Comparison of ENCODE assay signal across 16 cellular contexts in the genomic region with DNA sequence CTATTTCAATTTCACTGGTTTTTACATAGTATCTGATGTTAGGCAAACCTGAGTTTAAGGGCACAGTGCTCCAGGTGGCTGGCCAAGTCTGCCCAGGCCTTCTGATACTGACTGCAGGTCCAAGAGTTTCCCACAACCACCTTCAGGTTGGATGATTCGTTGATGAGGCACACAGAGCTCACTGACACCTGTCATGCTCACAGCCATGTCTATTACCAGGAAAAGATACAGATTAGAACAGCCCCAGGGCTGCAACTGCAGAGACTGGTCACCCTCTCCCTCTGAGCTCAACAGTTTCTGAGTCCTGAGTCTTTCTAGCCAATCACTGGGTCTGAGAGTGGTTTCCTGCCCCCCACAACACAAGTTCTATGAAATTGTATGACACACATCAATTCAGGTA. TPM values are rescaled to one million over a fixed set of nuclear protein-coding genes. Genes with fewer than 3 reads are reported as not detected.
DNase-seq lines count a peak whose midpoint lies in the region; ATAC-seq and TF ChIP-seq lines count a peak whose summit lies in the region.
"Had no signal": no experiment of that assay in that cellular context is flagged by ENCODE, and none has a peak within 500 bp of the region (broad histone marks: within the 10 kb centered on the region; RNA-seq: fewer than 3 reads in every experiment).

No MANE protein-coding gene starts in this region.

- no peak overlapping the region for H3K4me3 Mint-ChIP-seq in activated naive CD8-positive, alpha-beta T cell treated with anti-CD3 and anti-CD28 coated beads, Interleukin-2, amount 10 ng/mL, durations not matched to agents 7 days and 5 days
- no peak overlapping the region for H3K4me3 Mint-ChIP-seq in activated naive CD8-positive, alpha-beta T cell treated with anti-CD3 and anti-CD28 coated beads, Interleukin-2, amount 50 U/mL, for 24 hours
- H3K4me3 Mint-ChIP-seq in stimulated activated effector memory CD8-positive, alpha-beta T cell treated with anti-CD3 and anti-CD28 coated beads, Interleukin-12 subunit alpha, Interleukin-12 subunit beta, amount 100 ng/mL, for 72 hours = no peak overlapping the region
- no peak overlapping the region for H3K4me3 Mint-ChIP-seq in activated CD4-positive, alpha-beta memory T cell treated with anti-CD3 and anti-CD28 coated beads for 36 hours

- intact Hi-C loops in activated CD4-positive, alpha-beta memory T cell treated with anti-CD3 and anti-CD28 coated beads for 36 hours (cut with micrococcal nuclease) = no loop called here

- no peaks in the 10 kb centered on the region for H3K27me3 Mint-ChIP-seq in activated naive CD8-positive, alpha-beta T cell treated with anti-CD3 and anti-CD28 coated beads, Interleukin-2, amount 10 ng/mL, durations not matched to agents 7 days and 5 days
- no peaks in the 10 kb centered on the region for H3K27me3 Mint-ChIP-seq in activated naive CD8-positive, alpha-beta T cell treated with anti-CD3 and anti-CD28 coated beads, Interleukin-2, amount 50 U/mL, for 24 hours
- H3K27me3 Mint-ChIP-seq in activated CD4-positive, alpha-beta memory T cell treated with anti-CD3 and anti-CD28 coated beads for 36 hours = no peaks in the 10 kb centered on the region

- POLR2A ChIA-PET in activated naive CD8-positive, alpha-beta T cell treated with anti-CD3 and anti-CD28 coated beads, Interleukin-2, amount 10 ng/mL, durations not matched to agents 7 days and 5 days (lab: Charles Lee) = no interaction called here
- POLR2A ChIA-PET in RWPE1 (lab: Yijun Ruan, JAX; ENCODE audit: low non-redundant PET) = no interaction called here
- POLR2A ChIA-PET in activated CD4-positive, alpha-beta memory T cell treated with anti-CD3 and anti-CD28 coated beads for 36 hours (lab: Charles Lee) = no interaction called here

- no peak for ATAC-seq in activated naive CD8-positive, alpha-beta T cell treated with anti-CD3 and anti-CD28 coated beads, Interleukin-2, amount 10 ng/mL, durations not matched to agents 7 days and 5 days (ENCODE audit: low read depth)
- no peak for ATAC-seq in activated naive CD8-positive, alpha-beta T cell treated with anti-CD3 and anti-CD28 coated beads, Interleukin-2, amount 50 U/mL, for 24 hours
- ATAC-seq in foreskin keratinocyte (peak; percentile 92), GM18517 (IDR thresholded peaks at IDR 0.05; ENCODE audit: unreplicated experiment) (no peak)
- ATAC-seq in stimulated activated effector memory CD8-positive, alpha-beta T cell treated with anti-CD3 and anti-CD28 coated beads, Interleukin-12 subunit alpha, Interleukin-12 subunit beta, amount 100 ng/mL, for 72 hours = peak; percentile 92
- ATAC-seq: A549 had no signal

- H3K9me3 Mint-ChIP-seq in activated naive CD8-positive, alpha-beta T cell treated with anti-CD3 and anti-CD28 coated beads, Interleukin-2, amount 10 ng/mL, durations not matched to agents 7 days and 5 days = peaks cover 17% of the 10 kb centered on the region
- H3K9me3 Mint-ChIP-seq in activated naive CD8-positive, alpha-beta T cell treated with anti-CD3 and anti-CD28 coated beads, Interleukin-2, amount 50 U/mL, for 24 hours = peaks cover 21% of the 10 kb centered on the region
- H3K9me3 Mint-ChIP-seq in stimulated activated effector memory CD8-positive, alpha-beta T cell treated with anti-CD3 and anti-CD28 coated beads, Interleukin-12 subunit alpha, Interleukin-12 subunit beta, amount 100 ng/mL, for 72 hours = peaks cover 8% of the 10 kb centered on the region
- H3K9me3 Mint-ChIP-seq in activated CD4-positive, alpha-beta memory T cell treated with anti-CD3 and anti-CD28 coated beads for 36 hours = peaks cover 26% of the 10 kb centered on the region

- DNase-seq in activated naive CD8-positive, alpha-beta T cell treated with anti-CD3 and anti-CD28 coated beads, Interleukin-2, amount 10 ng/mL, durations not matched to agents 7 days and 5 days = peak; percentile 4
- no peak for DNase-seq in activated naive CD8-positive, alpha-beta T cell treated with anti-CD3 and anti-CD28 coated beads, Interleukin-2, amount 50 U/mL, for 24 hours
- DNase-seq in RWPE1 (ENCODE audit: low spot score) (peak; percentile 34), foreskin keratinocyte (peak; percentile 44 to 61), putamen (ENCODE audit: low spot score) (no peak)
- no peak for DNase-seq in stimulated activated effector memory CD8-positive, alpha-beta T cell treated with anti-CD3 and anti-CD28 coated beads, Interleukin-12 subunit alpha, Interleukin-12 subunit beta, amount 100 ng/mL, for 72 hours (ENCODE audit: low spot score in 2 of 2)
- no peak for DNase-seq in activated CD4-positive, alpha-beta memory T cell treated with anti-CD3 and anti-CD28 coated beads for 36 hours
- DNase-seq: GOT3, NCI-H1105 treated with DMSO at 0.1 percent for 48 hours, NCI-H1694 treated with DMSO at 0.1 percent for 48 hours, NCI-H2107, NCI-H345, NCI-H526 had no signal

- CTCF ChIA-PET in RWPE1 (lab: Yijun Ruan, JAX) = no interaction called here
- CTCF ChIA-PET in activated CD4-positive, alpha-beta memory T cell treated with anti-CD3 and anti-CD28 coated beads for 36 hours (lab: Charles Lee) = no interaction called here

- no peaks in the 10 kb centered on the region for H3K27me3 ChIP-seq in foreskin keratinocyte

- H3K4me1 Mint-ChIP-seq in activated naive CD8-positive, alpha-beta T cell treated with anti-CD3 and anti-CD28 coated beads, Interleukin-2, amount 10 ng/mL, durations not matched to agents 7 days and 5 days = peaks cover 1% of the 10 kb centered on the region
- H3K4me1 Mint-ChIP-seq in activated naive CD8-positive, alpha-beta T cell treated with anti-CD3 and anti-CD28 coated beads, Interleukin-2, amount 50 U/mL, for 24 hours = no peaks in the 10 kb centered on the region
- peaks cover 1% of the 10 kb centered on the region for H3K4me1 Mint-ChIP-seq in stimulated activated effector memory CD8-positive, alpha-beta T cell treated with anti-CD3 and anti-CD28 coated beads, Interleukin-12 subunit alpha, Interleukin-12 subunit beta, amount 100 ng/mL, for 72 hours
- H3K4me1 Mint-ChIP-seq in activated CD4-positive, alpha-beta memory T cell treated with anti-CD3 and anti-CD28 coated beads for 36 hours (ENCODE audit: low read depth) = no peaks in the 10 kb centered on the region

- H3K36me3 Mint-ChIP-seq in activated naive CD8-positive, alpha-beta T cell treated with anti-CD3 and anti-CD28 coated beads, Interleukin-2, amount 10 ng/mL, durations not matched to agents 7 days and 5 days = peaks cover 69% of the 10 kb centered on the region
- peaks cover 22% of the 10 kb centered on the region for H3K36me3 Mint-ChIP-seq in activated naive CD8-positive, alpha-beta T cell treated with anti-CD3 and anti-CD28 coated beads, Interleukin-2, amount 50 U/mL, for 24 hours (ENCODE audit: low read depth)
- H3K36me3 Mint-ChIP-seq in stimulated activated effector memory CD8-positive, alpha-beta T cell treated with anti-CD3 and anti-CD28 coated beads, Interleukin-12 subunit alpha, Interleukin-12 subunit beta, amount 100 ng/mL, for 72 hours = no peaks in the 10 kb centered on the region
- H3K36me3 Mint-ChIP-seq in activated CD4-positive, alpha-beta memory T cell treated with anti-CD3 and anti-CD28 coated beads for 36 hours = peaks cover 36% of the 10 kb centered on the region

- no peak for TF ChIP-seq CTCF in RWPE1 (conservative IDR thresholded peaks at IDR 0.05; ENCODE audit: low read depth)
- TF ChIP-seq CTCF in foreskin keratinocyte (conservative IDR thresholded peaks at IDR 0.05) = no peak

- H3K27ac ChIP-seq in RWPE1 (no peak overlapping the region), foreskin keratinocyte (no peak overlapping the region)
- H3K27ac ChIP-seq: A549, C4-2B had no signal

- H3K27ac Mint-ChIP-seq in activated naive CD8-positive, alpha-beta T cell treated with anti-CD3 and anti-CD28 coated beads, Interleukin-2, amount 10 ng/mL, durations not matched to agents 7 days and 5 days = no peak overlapping the region
- no peak overlapping the region for H3K27ac Mint-ChIP-seq in activated naive CD8-positive, alpha-beta T cell treated with anti-CD3 and anti-CD28 coated beads, Interleukin-2, amount 50 U/mL, for 24 hours
- no peak overlapping the region for H3K27ac Mint-ChIP-seq in stimulated activated effector memory CD8-positive, alpha-beta T cell treated with anti-CD3 and anti-CD28 coated beads, Interleukin-12 subunit alpha, Interleukin-12 subunit beta, amount 100 ng/mL, for 72 hours
- H3K27ac Mint-ChIP-seq in activated CD4-positive, alpha-beta memory T cell treated with anti-CD3 and anti-CD28 coated beads for 36 hours = no peak overlapping the region

- H3K4me1 ChIP-seq in foreskin keratinocyte = no peaks in the 10 kb centered on the region
- H3K4me1 ChIP-seq: A549 had no signal

RNA-seq across cellular contexts. Expression of gene MEAK7, which starts 37.2 kb away (rescaled TPM):
- 10 to 100 TPM; 95.7 to 98.3 TPM for total RNA-seq in activated naive CD8-positive, alpha-beta T cell treated with anti-CD3 and anti-CD28 coated beads, Interleukin-2, amount 10 ng/mL, durations not matched to agents 7 days and 5 days
- total RNA-seq in foreskin keratinocyte = 64.9 and 77.9 TPM in 2 replicates
- polyA plus RNA-seq in foreskin keratinocyte = 42.9 and 44.8 TPM in 2 replicates
- total RNA-seq in activated CD4-positive, alpha-beta memory T cell treated with anti-CD3 and anti-CD28 coated beads for 36 hours = 10 to 100 TPM; 12.9 to 13.6 TPM

Comparison
In these comparisons a context has a peak if more than half of its experiments do, and no peak if none do; other contexts are left out.
1. DNase-seq: peak in activated naive CD8-positive, alpha-beta T cell treated with anti-CD3 and anti-CD28 coated beads, Interleukin-2, amount 10 ng/mL, durations not matched to agents 7 days and 5 days (single experiment), RWPE1 (single experiment) and foreskin keratinocyte (2 of 2); none in activated naive CD8-positive, alpha-beta T cell treated with anti-CD3 and anti-CD28 coated beads, Interleukin-2, amount 50 U/mL, for 24 hours (single experiment), stimulated activated effector memory CD8-positive, alpha-beta T cell treated with anti-CD3 and anti-CD28 coated beads, Interleukin-12 subunit alpha, Interleukin-12 subunit beta, amount 100 ng/mL, for 72 hours (0 of 2), activated CD4-positive, alpha-beta memory T cell treated with anti-CD3 and anti-CD28 coated beads for 36 hours (single experiment) and putamen (single experiment).
2. ATAC-seq: peak in foreskin keratinocyte (single experiment) and stimulated activated effector memory CD8-positive, alpha-beta T cell treated with anti-CD3 and anti-CD28 coated beads, Interleukin-12 subunit alpha, Interleukin-12 subunit beta, amount 100 ng/mL, for 72 hours (single experiment); none in activated naive CD8-positive, alpha-beta T cell treated with anti-CD3 and anti-CD28 coated beads, Interleukin-2, amount 10 ng/mL, durations not matched to agents 7 days and 5 days (single experiment), activated naive CD8-positive, alpha-beta T cell treated with anti-CD3 and anti-CD28 coated beads, Interleukin-2, amount 50 U/mL, for 24 hours (single experiment) and GM18517 (single experiment).